In genomic region chr15:34001536-34001935, GRCh38 we compare ENCODE assay signal across 20 cellular contexts. TPM values are rescaled to one million over a fixed set of nuclear protein-coding genes. Genes with fewer than 3 reads are reported as not detected.
"Had no signal": no experiment of that assay in that cellular context is flagged by ENCODE, and none has a peak within 500 bp of the region (broad histone marks: within the 10 kb centered on the region; RNA-seq: fewer than 3 reads in every experiment).

No MANE protein-coding gene starts in this region.

- H3K4me1 ChIP-seq: heart right ventricle, left ventricle myocardium inferior, pancreas, stomach, thyroid gland, uterus had no signal

- H3K27me3 ChIP-seq: cardiac muscle cell, heart right ventricle, pancreas, stomach, thyroid gland, uterus had no signal

- H3K4me3 ChIP-seq: cardiac muscle cell, heart right ventricle, left ventricle myocardium inferior, pancreas, stomach, thyroid gland, uterus had no signal

- H3K36me3 ChIP-seq: cardiac muscle cell, pancreas, thyroid gland, uterus had no signal

- DNase-seq: activated CD8-positive, alpha-beta memory T cell treated with anti-CD3 and anti-CD28 coated beads, Interleukin-2, amount 50 U/mL, for 4 hours; activated CD8-positive, alpha-beta T cell treated with anti-CD3 and anti-CD28 coated beads for 36 hours; activated gamma-delta T cell treated with Interleukin-2 at 50 U/mL for 16 hours; activated naive CD8-positive, alpha-beta T cell treated with anti-CD3 and anti-CD28 coated beads, Interleukin-2, amount 10 ng/mL, durations not matched to agents 7 days and 5 days; activated T-cell treated with anti-CD3 and anti-CD28 coated beads, Interleukin-2, amount 50 U/mL, for 72 hours; anterior cingulate cortex; effector CD8-positive, alpha-beta T cell; erythroblast; heart right ventricle; kidney; left ventricle myocardium inferior; pancreas; retina; small intestine; stomach; T1000; thyroid gland; uterus had no signal

- ATAC-seq: activated CD8-positive, alpha-beta T cell treated with anti-CD3 and anti-CD28 coated beads for 36 hours; activated T-cell treated with anti-CD3 and anti-CD28 coated beads, Interleukin-2, amount 50 U/mL, for 72 hours; heart right ventricle; pancreas had no signal

- H3K27ac ChIP-seq: cardiac muscle cell, heart right ventricle, left ventricle myocardium inferior, pancreas, stomach, thyroid gland, uterus had no signal

- H3K9me3 ChIP-seq: heart right ventricle, left ventricle myocardium inferior, pancreas, stomach, thyroid gland, uterus had no signal

RNA-seq across cellular contexts. Expression of gene CHRM5, which starts 33.2 kb away (rescaled TPM):
- total RNA-seq: activated CD8-positive, alpha-beta T cell treated with anti-CD3 and anti-CD28 coated beads for 36 hours; activated naive CD8-positive, alpha-beta T cell treated with anti-CD3 and anti-CD28 coated beads, Interleukin-2, amount 10 ng/mL, durations not matched to agents 7 days and 5 days; activated T-cell treated with anti-CD3 and anti-CD28 coated beads, Interleukin-2, amount 50 U/mL, for 72 hours; cardiac muscle cell; heart right ventricle; left ventricle myocardium inferior; neural crest cell; pancreas; stomach; thyroid gland; uterus had no signal
